8 cellular contexts compared by ENCODE assay signal in the genomic region with DNA sequence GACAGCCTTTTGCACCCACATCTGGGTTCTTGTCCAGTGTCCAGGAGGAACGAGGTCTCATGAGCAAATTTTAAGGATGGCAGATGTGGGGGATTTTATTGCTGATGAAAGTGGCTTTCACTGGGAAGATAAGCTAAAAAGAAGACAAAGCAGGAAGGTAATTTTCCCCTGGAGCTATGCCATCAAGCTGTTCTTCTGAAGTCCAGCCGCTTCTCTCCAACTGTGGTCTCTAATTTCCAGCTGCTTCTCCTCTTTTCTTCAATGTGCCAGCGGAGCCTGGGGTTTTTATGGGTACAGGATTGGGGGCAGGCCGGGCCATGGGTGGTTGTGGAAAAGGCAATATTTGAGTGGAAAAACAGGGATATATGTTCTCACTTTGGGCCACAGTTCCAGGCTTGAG.
"Had no signal": no experiment of that assay in that cellular context is flagged by ENCODE, and none has a peak within 500 bp of the region (broad histone marks: within the 10 kb centered on the region; RNA-seq: fewer than 3 reads in every experiment).

No MANE protein-coding gene starts in this region.

- H3K9ac ChIP-seq: GM23248 had no signal

- H3K4me3 ChIP-seq: GM23248, HAP-1, K562 had no signal

- ATAC-seq: HCT116, K562 had no signal

- H3K9me3 ChIP-seq: HAP-1 had no signal

- H3K36me3 ChIP-seq: HAP-1 had no signal

- H3K27ac ChIP-seq: GM23248 had no signal

- DNase-seq: GM23248, GOT3, H7, IMR-90, KG1 had no signal

- H2AFZ ChIP-seq: GM23248 had no signal

- H3K4me1 ChIP-seq: HAP-1 had no signal
